In the genomic region with DNA sequence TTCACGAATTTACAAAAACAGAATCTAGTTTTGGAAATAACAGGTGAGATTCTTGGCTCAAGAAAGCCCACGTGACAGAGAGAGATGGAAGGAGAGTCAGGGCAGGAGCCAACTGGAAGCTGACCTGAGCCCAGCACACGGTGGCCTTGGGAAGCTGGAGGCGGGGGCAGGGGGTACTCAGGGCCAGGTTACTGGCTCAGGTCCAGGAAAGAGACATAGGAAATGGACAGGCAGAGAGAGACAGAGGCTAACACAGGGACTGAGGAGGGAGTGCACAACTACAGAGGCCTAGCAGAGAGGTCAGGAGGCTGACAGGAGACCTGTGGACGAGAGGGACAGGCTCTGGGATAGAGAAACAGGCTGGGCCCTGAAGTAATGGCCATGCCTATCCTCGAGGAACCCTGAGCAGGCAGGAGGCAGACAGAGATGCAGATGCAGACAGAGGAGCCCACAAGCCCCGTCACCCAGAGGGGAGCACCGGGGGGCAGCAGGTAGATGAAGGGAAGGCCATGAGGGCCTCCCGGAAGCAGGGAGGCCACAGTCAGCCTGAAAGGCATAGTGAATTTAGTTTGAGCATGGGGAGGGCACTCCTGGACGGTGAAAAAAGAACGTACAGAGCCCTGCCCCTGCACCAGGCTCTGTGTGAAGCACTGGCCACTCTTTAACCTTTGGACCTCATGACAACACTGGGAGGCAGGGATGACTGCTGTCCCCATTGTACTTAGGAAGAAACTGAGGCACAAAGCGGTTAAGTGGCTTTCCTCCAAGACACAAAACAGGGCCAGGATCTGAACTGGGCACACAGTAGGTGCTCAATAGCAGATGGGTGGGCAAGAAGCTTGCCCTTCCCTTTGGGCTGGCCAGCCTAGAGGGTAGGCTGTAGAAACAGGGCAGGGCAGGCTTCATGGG, we compare ENCODE assay signal across 27 cellular contexts.
"Had no signal": no experiment of that assay in that cellular context is flagged by ENCODE, and none has a peak within 500 bp of the region (broad histone marks: within the 10 kb centered on the region; RNA-seq: fewer than 3 reads in every experiment).

No MANE protein-coding gene starts in this region.

- H3K27me3 ChIP-seq: ascending aorta, esophagus squamous epithelium, gastrocnemius medialis, tibial nerve had no signal

- H3K4me1 Mint-ChIP-seq: activated B cell treated with CpG ODN at 0.5 μM for 24 hours; activated CD4-positive, alpha-beta T cell treated with anti-CD3 and anti-CD28 coated beads for 36 hours; activated T-helper 17 cell treated with anti-CD3 and anti-CD28 coated beads, Interleukin-2, amount 50 U/mL, for 72 hours; natural killer cell; stimulated activated effector memory CD8-positive, alpha-beta T cell treated with anti-CD3 and anti-CD28 coated beads, Interleukin-12 subunit alpha, Interleukin-12 subunit beta, amount 100 ng/mL, for 72 hours; stimulated activated naive CD8-positive, alpha-beta T cell treated with anti-CD3 and anti-CD28 coated beads, Interleukin-15, amount 100 ng/mL, for 72 hours had no signal

- H2AFZ ChIP-seq: parathyroid adenoma had no signal

- H3K9me3 ChIP-seq: ascending aorta, esophagus squamous epithelium, gastrocnemius medialis, tibial nerve had no signal

- H3K27ac Mint-ChIP-seq: activated B cell treated with CpG ODN at 0.5 μM for 24 hours; activated CD4-positive, alpha-beta T cell treated with anti-CD3 and anti-CD28 coated beads for 36 hours; activated T-cell treated with anti-CD3 and anti-CD28 coated beads, Interleukin-2, amount 50 U/mL, for 24 hours; activated T-helper 17 cell treated with anti-CD3 and anti-CD28 coated beads, Interleukin-2, amount 50 U/mL, for 72 hours; natural killer cell; stimulated activated effector memory CD8-positive, alpha-beta T cell treated with anti-CD3 and anti-CD28 coated beads, Interleukin-12 subunit alpha, Interleukin-12 subunit beta, amount 100 ng/mL, for 72 hours; T-helper 1 cell treated with Interleukin-12 subunit alpha and Interleukin-12 subunit beta and Interleukin-4 antibody, amounts not matched to agents 30 μg/mL and 1 μg/mL, for 36 hours had no signal

- H3K4me1 ChIP-seq: gastrocnemius medialis, parathyroid adenoma had no signal

- H3K79me2 ChIP-seq: parathyroid adenoma had no signal

- H3K27ac ChIP-seq: ascending aorta, esophagus squamous epithelium, gastrocnemius medialis, parathyroid adenoma, tibial nerve had no signal

- H3K36me3 ChIP-seq: ascending aorta, esophagus squamous epithelium, gastrocnemius medialis, tibial nerve had no signal

- H3K27me3 Mint-ChIP-seq: activated B cell treated with CpG ODN at 0.5 μM for 24 hours had no signal

- ATAC-seq: activated CD4-positive, alpha-beta T cell treated with anti-CD3 and anti-CD28 coated beads for 36 hours; activated naive CD4-positive, alpha-beta T cell treated with anti-CD3 and anti-CD28 coated beads, Interleukin-2, amount 50 U/mL, for 72 hours; activated T-helper 17 cell treated with anti-CD3 and anti-CD28 coated beads, Interleukin-2, amount 50 U/mL, for 72 hours; gastrocnemius medialis; sciatic nerve; stimulated activated effector memory CD8-positive, alpha-beta T cell treated with anti-CD3 and anti-CD28 coated beads, Interleukin-12 subunit alpha, Interleukin-12 subunit beta, amount 100 ng/mL, for 72 hours; stimulated activated naive CD8-positive, alpha-beta T cell treated with anti-CD3 and anti-CD28 coated beads, Interleukin-15, amount 100 ng/mL, for 72 hours had no signal

- H3K36me3 Mint-ChIP-seq: activated naive CD4-positive, alpha-beta T cell treated with anti-CD3 and anti-CD28 coated beads, Interleukin-2, amount 50 U/mL, for 72 hours; natural killer cell; stimulated activated effector memory CD8-positive, alpha-beta T cell treated with anti-CD3 and anti-CD28 coated beads, Interleukin-12 subunit alpha, Interleukin-12 subunit beta, amount 100 ng/mL, for 72 hours had no signal

- H3K9me3 Mint-ChIP-seq: activated B cell treated with CpG ODN at 0.5 μM for 24 hours; activated naive CD4-positive, alpha-beta T cell treated with anti-CD3 and anti-CD28 coated beads, Interleukin-2, amount 50 U/mL, for 72 hours; activated T-cell treated with anti-CD3 and anti-CD28 coated beads, Interleukin-2, amount 50 U/mL, for 24 hours; activated T-helper 17 cell treated with anti-CD3 and anti-CD28 coated beads, Interleukin-2, amount 50 U/mL, for 72 hours; central memory CD8-positive, alpha-beta T cell; natural killer cell; stimulated activated effector memory CD8-positive, alpha-beta T cell treated with anti-CD3 and anti-CD28 coated beads, Interleukin-12 subunit alpha, Interleukin-12 subunit beta, amount 100 ng/mL, for 72 hours; stimulated activated naive CD8-positive, alpha-beta T cell treated with anti-CD3 and anti-CD28 coated beads, Interleukin-15, amount 100 ng/mL, for 72 hours; T-helper 1 cell treated with Interleukin-12 subunit alpha and Interleukin-12 subunit beta and Interleukin-4 antibody, amounts not matched to agents 30 μg/mL and 1 μg/mL, for 36 hours had no signal

- H3K4me3 Mint-ChIP-seq: activated B cell treated with CpG ODN at 0.5 μM for 24 hours; activated CD4-positive, alpha-beta T cell treated with anti-CD3 and anti-CD28 coated beads for 36 hours; activated T-cell treated with anti-CD3 and anti-CD28 coated beads, Interleukin-2, amount 50 U/mL, for 24 hours; activated T-helper 17 cell treated with anti-CD3 and anti-CD28 coated beads, Interleukin-2, amount 50 U/mL, for 72 hours; central memory CD8-positive, alpha-beta T cell; natural killer cell; stimulated activated effector memory CD8-positive, alpha-beta T cell treated with anti-CD3 and anti-CD28 coated beads, Interleukin-12 subunit alpha, Interleukin-12 subunit beta, amount 100 ng/mL, for 72 hours; stimulated activated naive CD8-positive, alpha-beta T cell treated with anti-CD3 and anti-CD28 coated beads, Interleukin-15, amount 100 ng/mL, for 72 hours; T-helper 1 cell treated with Interleukin-12 subunit alpha and Interleukin-12 subunit beta and Interleukin-4 antibody, amounts not matched to agents 30 μg/mL and 1 μg/mL, for 36 hours had no signal

- DNase-seq: activated B cell treated with CpG ODN at 0.5 μM for 24 hours; activated CD4-positive, alpha-beta T cell treated with anti-CD3 and anti-CD28 coated beads for 36 hours; activated CD4-positive, alpha-beta T cell treated with anti-CD3 and anti-CD28 coated beads, Interleukin-2, amount 50 U/mL, for 4 hours; activated CD8-positive, alpha-beta memory T cell treated with anti-CD3 and anti-CD28 coated beads for 24 hours; activated CD8-positive, alpha-beta memory T cell treated with anti-CD3 and anti-CD28 coated beads, Interleukin-2, amount 50 U/mL, for 4 hours; activated T-cell treated with anti-CD3 and anti-CD28 coated beads, Interleukin-2, amount 50 U/mL, for 24 hours; esophagus squamous epithelium; gastrocnemius medialis; head of caudate nucleus; islet precursor cell; mammary epithelial cell; midbrain; natural killer cell; small intestine; stimulated activated CD4-positive, alpha-beta T cell treated with anti-CD3 and anti-CD28 coated beads, Interleukin-2, amount 100 ng/mL, for 24 hours; stimulated activated naive CD8-positive, alpha-beta T cell treated with anti-CD3 and anti-CD28 coated beads, Interleukin-15, amount 100 ng/mL, for 72 hours; T1000 had no signal

- H3K4me3 ChIP-seq: ascending aorta, coronary artery, esophagus squamous epithelium, gastrocnemius medialis, tibial nerve had no signal

- H3K9ac ChIP-seq: parathyroid adenoma had no signal
